In genomic region chr16:89377446-89377838, GRCh38 we compare ENCODE assay signal across 20 cellular contexts.
DNase-seq lines count a peak whose midpoint lies in the region; ATAC-seq, FAIRE-seq and TF ChIP-seq lines count a peak whose summit lies in the region.
"Had no signal": no experiment of that assay in that cellular context is flagged by ENCODE, and none has a peak within 500 bp of the region (broad histone marks: within the 10 kb centered on the region; RNA-seq: fewer than 3 reads in every experiment).

No MANE protein-coding gene starts in this region.

- H3K4me1 Mint-ChIP-seq in CD4-positive, CD25-positive, alpha-beta regulatory T cell = peaks cover 24 to 93% (median 62%) of the 10 kb centered on the region in 4 donors
- H3K4me1 Mint-ChIP-seq in CD4-positive, alpha-beta T cell (ENCODE audit: low read depth) = peaks cover 93% of the 10 kb centered on the region
- peaks cover 79% of the 10 kb centered on the region for H3K4me1 Mint-ChIP-seq in activated naive CD8-positive, alpha-beta T cell treated with anti-CD3 and anti-CD28 coated beads for 36 hours
- H3K4me1 Mint-ChIP-seq in natural killer cell treated with Interleukin-12 subunit alpha and Interleukin-12 subunit beta and Interleukin-15 and Interleukin-18, amount 100 ng/mL, for 72 hours (ENCODE audit: low read depth in 2 of 2) = peaks cover 63 to 64% of the 10 kb centered on the region in 2 donors

- no peak for ATAC-seq in CD4-positive, CD25-positive, alpha-beta regulatory T cell (ENCODE audit: low read depth in 2 of 2)
- peak; percentile 47 for ATAC-seq in CD4-positive, alpha-beta T cell (ENCODE audit: poor library complexity)
- no peak for ATAC-seq in natural killer cell treated with Interleukin-12 subunit alpha and Interleukin-12 subunit beta and Interleukin-15 and Interleukin-18, amount 100 ng/mL, for 72 hours
- ATAC-seq in SK-N-SH treated with all-trans-retinoic acid at 6 μM for 48 hours = no peak
- ATAC-seq: lower lobe of right lung had no signal

- POLR2A ChIA-PET in CD4-positive, alpha-beta T cell (lab: Charles Lee) = interaction anchor here (2.4 kb wide), 1 partner anchor 16 kb away, joined by 7 read pairs; no protein-coding TSS in a partner anchor

- H3K4me1 ChIP-seq in CD4-positive, CD25-positive, alpha-beta regulatory T cell (ENCODE audit: control insufficient read depth, insufficient read depth, low read length, poor library complexity, severe bottlenecking) = peaks cover 63% of the 10 kb centered on the region

- peak overlapping the region in 2 of 3 donors; percentile 10 to 86 for H3K27ac Mint-ChIP-seq in CD4-positive, CD25-positive, alpha-beta regulatory T cell
- H3K27ac Mint-ChIP-seq in CD4-positive, alpha-beta T cell = peak overlapping the region; percentile 58
- peak overlapping the region; percentile 67 for H3K27ac Mint-ChIP-seq in activated naive CD8-positive, alpha-beta T cell treated with anti-CD3 and anti-CD28 coated beads for 36 hours
- H3K27ac Mint-ChIP-seq in natural killer cell treated with Interleukin-12 subunit alpha and Interleukin-12 subunit beta and Interleukin-15 and Interleukin-18, amount 100 ng/mL, for 72 hours = peak overlapping the region; percentile 8 to 26
- H3K27ac Mint-ChIP-seq: activated naive CD4-positive, alpha-beta T cell treated with anti-CD3 and anti-CD28 coated beads, Interleukin-2, amount 50 U/mL, for 24 hours had no signal

- CTCF ChIA-PET in CD4-positive, alpha-beta T cell (lab: Charles Lee) = no interaction called here

- DNase-seq in CD4-positive, CD25-positive, alpha-beta regulatory T cell = no peak
- DNase-seq in CD4-positive, alpha-beta T cell = no peak
- no peak for DNase-seq in activated naive CD8-positive, alpha-beta T cell treated with anti-CD3 and anti-CD28 coated beads for 36 hours
- DNase-seq in natural killer cell treated with Interleukin-12 subunit alpha and Interleukin-12 subunit beta and Interleukin-15 and Interleukin-18, amount 100 ng/mL, for 72 hours (ENCODE audit: low spot score) = no peak
- DNase-seq in HUDEP-2 (lab: John Stamatoyannopoulos, UW; ENCODE audit: unreplicated experiment in 76 of 76) = no peak
- no peak for DNase-seq in HTR-8/SVneo (ENCODE audit: insufficient read length, low spot score)
- DNase-seq: activated CD4-positive, alpha-beta T cell treated with anti-CD3 and anti-CD28 coated beads, Interleukin-2, amount 10 ng/mL, durations not matched to agents 24 days and 14 days; DMS53; kidney; lower lobe of right lung; NCI-H1048; NCI-H1930; NCI-H69; T-helper 2 cell had no signal

- peaks cover 0 to 3% (median 0%) of the 10 kb centered on the region in 7 donors for H3K9me3 Mint-ChIP-seq in CD4-positive, CD25-positive, alpha-beta regulatory T cell
- H3K9me3 Mint-ChIP-seq in CD4-positive, alpha-beta T cell = no peaks in the 10 kb centered on the region
- H3K9me3 Mint-ChIP-seq in activated naive CD8-positive, alpha-beta T cell treated with anti-CD3 and anti-CD28 coated beads for 36 hours = peaks cover 5% of the 10 kb centered on the region
- no peaks in the 10 kb centered on the region for H3K9me3 Mint-ChIP-seq in natural killer cell treated with Interleukin-12 subunit alpha and Interleukin-12 subunit beta and Interleukin-15 and Interleukin-18, amount 100 ng/mL, for 72 hours
- H3K9me3 Mint-ChIP-seq: activated naive CD4-positive, alpha-beta T cell treated with anti-CD3 and anti-CD28 coated beads, Interleukin-2, amount 50 U/mL, for 24 hours had no signal

- peak overlapping the region in 1 of 4 donors; percentile 9 for H3K4me3 Mint-ChIP-seq in CD4-positive, CD25-positive, alpha-beta regulatory T cell
- H3K4me3 Mint-ChIP-seq in CD4-positive, alpha-beta T cell = no peak overlapping the region
- peak overlapping the region; percentile 29 for H3K4me3 Mint-ChIP-seq in activated naive CD8-positive, alpha-beta T cell treated with anti-CD3 and anti-CD28 coated beads for 36 hours
- H3K4me3 Mint-ChIP-seq in natural killer cell treated with Interleukin-12 subunit alpha and Interleukin-12 subunit beta and Interleukin-15 and Interleukin-18, amount 100 ng/mL, for 72 hours = peak overlapping the region; percentile 2
- H3K4me3 Mint-ChIP-seq: activated CD4-positive, alpha-beta T cell treated with anti-CD3 and anti-CD28 coated beads, Interleukin-2, amount 10 ng/mL, durations not matched to agents 24 days and 14 days had no signal

- H3K27me3 ChIP-seq in CD4-positive, CD25-positive, alpha-beta regulatory T cell (ENCODE audit: control insufficient read depth, insufficient read depth, low read length) = no peaks in the 10 kb centered on the region
- H3K27me3 ChIP-seq in CD4-positive, alpha-beta T cell (ENCODE audit: control insufficient read depth, insufficient read depth, low read length) = no peaks in the 10 kb centered on the region

- H3K9me3 ChIP-seq in CD4-positive, CD25-positive, alpha-beta regulatory T cell (ENCODE audit: control insufficient read depth in 2 of 2, low read length in 2 of 2) = no peaks in the 10 kb centered on the region
- H3K9me3 ChIP-seq in CD4-positive, alpha-beta T cell (ENCODE audit: control insufficient read depth, low read length) = no peaks in the 10 kb centered on the region
- H3K9me3 ChIP-seq: lower lobe of right lung, thoracic aorta had no signal

- H3K27ac ChIP-seq in CD4-positive, CD25-positive, alpha-beta regulatory T cell (ENCODE audit: insufficient read depth, low read length, poor library complexity, severe bottlenecking) = no peak overlapping the region
- no peak overlapping the region for H3K27ac ChIP-seq in CD4-positive, alpha-beta T cell (ENCODE audit: low read depth, low read length)
- H3K27ac ChIP-seq: lower lobe of right lung, thoracic aorta had no signal

- H3K36me3 Mint-ChIP-seq in CD4-positive, CD25-positive, alpha-beta regulatory T cell = peaks cover 7% of the 10 kb centered on the region
- H3K36me3 Mint-ChIP-seq in CD4-positive, alpha-beta T cell (ENCODE audit: low read depth) = peaks cover 48% of the 10 kb centered on the region
- H3K36me3 Mint-ChIP-seq in activated naive CD8-positive, alpha-beta T cell treated with anti-CD3 and anti-CD28 coated beads for 36 hours = peaks cover 30% of the 10 kb centered on the region
- peaks cover 4% of the 10 kb centered on the region for H3K36me3 Mint-ChIP-seq in natural killer cell treated with Interleukin-12 subunit alpha and Interleukin-12 subunit beta and Interleukin-15 and Interleukin-18, amount 100 ng/mL, for 72 hours

- TF ChIP-seq CTCF in CD4-positive, alpha-beta T cell (IDR thresholded peaks at IDR 0.05) = no peak

- FAIRE-seq in HTR-8/SVneo (lab: Jason Lieb, UNC) = no peak
- FAIRE-seq: astrocyte, G401.6, HepG2, kidney had no signal

- peaks cover 8% of the 10 kb centered on the region for H3K36me3 ChIP-seq in CD4-positive, CD25-positive, alpha-beta regulatory T cell (ENCODE audit: control insufficient read depth, insufficient read depth, low read length)
- H3K36me3 ChIP-seq: lower lobe of right lung, thoracic aorta had no signal

- H3K4me3 ChIP-seq in CD4-positive, CD25-positive, alpha-beta regulatory T cell (ENCODE audit: low read depth, low read length) = no peak overlapping the region
- H3K4me3 ChIP-seq: lower lobe of right lung, thoracic aorta had no signal

- no peaks in the 10 kb centered on the region for H3K27me3 Mint-ChIP-seq in CD4-positive, CD25-positive, alpha-beta regulatory T cell
- H3K27me3 Mint-ChIP-seq in CD4-positive, alpha-beta T cell = no peaks in the 10 kb centered on the region
- H3K27me3 Mint-ChIP-seq in activated naive CD8-positive, alpha-beta T cell treated with anti-CD3 and anti-CD28 coated beads for 36 hours = no peaks in the 10 kb centered on the region
- H3K27me3 Mint-ChIP-seq in natural killer cell treated with Interleukin-12 subunit alpha and Interleukin-12 subunit beta and Interleukin-15 and Interleukin-18, amount 100 ng/mL, for 72 hours = no peaks in the 10 kb centered on the region
- H3K27me3 Mint-ChIP-seq: activated CD4-positive, alpha-beta T cell treated with anti-CD3 and anti-CD28 coated beads, Interleukin-2, amount 10 ng/mL, durations not matched to agents 24 days and 14 days; activated naive CD4-positive, alpha-beta T cell treated with anti-CD3 and anti-CD28 coated beads, Interleukin-2, amount 50 U/mL, for 24 hours had no signal

- intact Hi-C loops in CD4-positive, alpha-beta T cell (cut with DNase I, micrococcal nuclease) = loop anchor here in 1 of 2 experiments (2.0 kb wide), 1 partner anchor 17 kb away; no protein-coding TSS in a partner anchor

TF ChIP-seq in SK-N-SH treated with all-trans-retinoic acid at 6 μM for 48 hours, 23 proteins besides CTCF, POLR2A, EP300 and RAD21:
- TF ChIP-seq PATZ1 (CRISPR knock-in tag; IDR thresholded peaks at IDR 0.05; ENCODE audit: borderline replicate concordance) (no peak), SNAI2 (CRISPR knock-in tag; IDR thresholded peaks at IDR 0.05) (no peak), OSR1 (CRISPR knock-in tag; IDR thresholded peaks at IDR 0.05) (no peak), GLIS3 (CRISPR knock-in tag; IDR thresholded peaks at IDR 0.05) (no peak), TCF4 (CRISPR knock-in tag; IDR thresholded peaks at IDR 0.05; ENCODE audit: borderline replicate concordance) (no peak), PPARA (CRISPR knock-in tag; IDR thresholded peaks at IDR 0.05; ENCODE audit: borderline replicate concordance) (no peak), RARB (CRISPR knock-in tag; IDR thresholded peaks at IDR 0.05) (no peak), ZNF70 (CRISPR knock-in tag; IDR thresholded peaks at IDR 0.05) (no peak), ZFP3 (CRISPR knock-in tag; IDR thresholded peaks at IDR 0.05) (no peak), ZFP30 (CRISPR knock-in tag; IDR thresholded peaks at IDR 0.05) (no peak), ZC3H10 (CRISPR knock-in tag; IDR thresholded peaks at IDR 0.05) (no peak), CSDC2 (CRISPR knock-in tag; IDR thresholded peaks at IDR 0.05) (no peak), ISL1 (CRISPR knock-in tag; IDR thresholded peaks at IDR 0.05) (no peak), ARNTL (CRISPR knock-in tag; IDR thresholded peaks at IDR 0.05; ENCODE audit: borderline replicate concordance, low read depth) (no peak), ESRRG (CRISPR knock-in tag; IDR thresholded peaks at IDR 0.05) (no peak), ZNF565 (CRISPR knock-in tag; conservative IDR thresholded peaks at IDR 0.05; ENCODE audit: low read depth) (no peak)

Comparison
In these comparisons a context has a peak if more than half of its experiments do, and no peak if none do; other contexts are left out.
1. H3K27ac Mint-ChIP-seq: peak in every context shown above with its lines; median percentile 67 in activated naive CD8-positive, alpha-beta T cell treated with anti-CD3 and anti-CD28 coated beads for 36 hours; 58 in CD4-positive, alpha-beta T cell; 48 in CD4-positive, CD25-positive, alpha-beta regulatory T cell; 17 in natural killer cell treated with Interleukin-12 subunit alpha and Interleukin-12 subunit beta and Interleukin-15 and Interleukin-18, amount 100 ng/mL, for 72 hours.